Comparison of ENCODE assay signal across 9 cellular contexts in the genomic region with DNA sequence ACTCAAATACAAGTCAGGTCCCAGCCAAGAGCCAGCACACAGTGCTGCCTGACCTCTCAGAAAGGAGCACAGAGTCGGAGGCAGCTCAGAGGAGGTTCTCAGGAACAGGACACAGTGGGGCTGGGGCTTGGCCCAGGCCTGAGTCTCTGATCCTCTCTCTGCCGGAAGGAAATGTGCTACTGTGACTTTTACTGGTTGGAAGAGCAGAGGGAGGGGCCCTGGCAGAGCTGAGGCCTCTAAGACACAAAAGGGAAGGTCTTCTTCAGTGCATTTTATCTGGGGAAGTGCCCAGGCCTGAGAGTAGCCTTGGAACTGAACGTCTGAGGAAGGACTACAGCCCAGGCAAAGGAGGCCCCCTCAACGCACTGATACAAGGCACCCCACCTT. TPM values are rescaled to one million over a fixed set of nuclear protein-coding genes. Genes with fewer than 3 reads are reported as not detected.
A peak's percentile ranks its signal among the peaks of the same experiment; 100 is the strongest.
DNase-seq lines count a peak whose midpoint lies in the region; ATAC-seq and TF ChIP-seq lines count a peak whose summit lies in the region.
"Had no signal": no experiment of that assay in that cellular context is flagged by ENCODE, and none has a peak within 500 bp of the region (broad histone marks: within the 10 kb centered on the region; RNA-seq: fewer than 3 reads in every experiment).

No MANE protein-coding gene starts in this region.

- H3K27me3 Mint-ChIP-seq in T-helper 2 cell treated with Interferon-gamma antibody and Interleukin-4, amounts not matched to agents 5 μg/mL and 100 μg/mL, for 36 hours (ENCODE audit: low read depth) = no peaks in the 10 kb centered on the region
- H3K27me3 Mint-ChIP-seq in effector memory CD8-positive, alpha-beta T cell = no peaks in the 10 kb centered on the region
- H3K27me3 Mint-ChIP-seq in endodermal cell (ENCODE audit: insufficient read depth) = no peaks in the 10 kb centered on the region

- no peak overlapping the region for H3K9ac ChIP-seq in endodermal cell (ENCODE audit: extremely low read depth, low read length, poor library complexity, severe bottlenecking)

- H3K36me3 ChIP-seq in GM06990 (ENCODE audit: control insufficient read depth, insufficient read depth, low read length) (peaks cover 11% of the 10 kb centered on the region), endodermal cell (ENCODE audit: control insufficient read depth, insufficient read depth, low read length) (peaks cover 4% of the 10 kb centered on the region)

- TF ChIP-seq CTCF in GM06990 (IDR thresholded peaks at IDR 0.05; ENCODE audit: insufficient read depth, low read length, poor library complexity, severe bottlenecking) (no peak), endodermal cell (conservative IDR thresholded peaks at IDR 0.05) (no peak)

- H3K4me3 Mint-ChIP-seq in T-helper 2 cell treated with Interferon-gamma antibody and Interleukin-4, amounts not matched to agents 5 μg/mL and 100 μg/mL, for 36 hours = peak overlapping the region; percentile 86
- H3K4me3 Mint-ChIP-seq in effector memory CD8-positive, alpha-beta T cell = peak overlapping the region; percentile 79 to 81
- no peak overlapping the region for H3K4me3 Mint-ChIP-seq in endodermal cell

- DNase-seq in GM06990 (ENCODE audit: extremely low read depth, insufficient read length) (peak; percentile 72), pons (ENCODE audit: low spot score) (peak; percentile 76), NCI-H345 (lab: John Stamatoyannopoulos, UW) (no peak), endodermal cell (no peak)
- DNase-seq in T-helper 2 cell treated with Interferon-gamma antibody and Interleukin-4, amounts not matched to agents 5 μg/mL and 100 μg/mL, for 36 hours (ENCODE audit: low spot score) = peak; percentile 64
- no peak for DNase-seq in effector memory CD8-positive, alpha-beta T cell

- 68 to 79% methylated on average over 2 to 4 of the region's 4 CpGs for WGBS in endodermal cell (ENCODE audit: insufficient coverage in 1 of 2, insufficient read length in 1 of 2), 2 experiments

- H3K4me3 ChIP-seq in GM06990 (replicated peaks; ENCODE audit: low read depth, low read length) = peak overlapping the region; percentile 47
- H3K4me3 ChIP-seq in endodermal cell (ENCODE audit: low read length) = no peak overlapping the region

- no peaks in the 10 kb centered on the region for H3K9me3 Mint-ChIP-seq in T-helper 2 cell treated with Interferon-gamma antibody and Interleukin-4, amounts not matched to agents 5 μg/mL and 100 μg/mL, for 36 hours
- no peaks in the 10 kb centered on the region for H3K9me3 Mint-ChIP-seq in effector memory CD8-positive, alpha-beta T cell
- no peaks in the 10 kb centered on the region for H3K9me3 Mint-ChIP-seq in endodermal cell

- ATAC-seq in HG02610 (IDR thresholded peaks at IDR 0.05; ENCODE audit: unreplicated experiment) = peak; percentile 47
- ATAC-seq in effector memory CD8-positive, alpha-beta T cell (replicated peaks) = peak; percentile 62
- ATAC-seq in GM21515 (IDR thresholded peaks at IDR 0.05; ENCODE audit: unreplicated experiment) = no peak

- H3K9me3 ChIP-seq in endodermal cell (ENCODE audit: control insufficient read depth, low read length) = no peaks in the 10 kb centered on the region

- peaks cover 44% of the 10 kb centered on the region for H3K36me3 Mint-ChIP-seq in T-helper 2 cell treated with Interferon-gamma antibody and Interleukin-4, amounts not matched to agents 5 μg/mL and 100 μg/mL, for 36 hours (ENCODE audit: low read depth)
- peaks cover 18% of the 10 kb centered on the region for H3K36me3 Mint-ChIP-seq in effector memory CD8-positive, alpha-beta T cell (ENCODE audit: insufficient read depth)
- H3K36me3 Mint-ChIP-seq in endodermal cell (ENCODE audit: low read depth) = peaks cover 11% of the 10 kb centered on the region

- H3K27me3 ChIP-seq in GM06990 (replicated peaks; ENCODE audit: control insufficient read depth, insufficient read depth, low read length) (no peaks in the 10 kb centered on the region), endodermal cell (ENCODE audit: control insufficient read depth, insufficient read depth, low read length, poor library complexity, severe bottlenecking) (no peaks in the 10 kb centered on the region)

- H3K27ac ChIP-seq in endodermal cell (ENCODE audit: low read depth, low read length) = no peak overlapping the region

- H3K4me1 Mint-ChIP-seq in T-helper 2 cell treated with Interferon-gamma antibody and Interleukin-4, amounts not matched to agents 5 μg/mL and 100 μg/mL, for 36 hours (ENCODE audit: low read depth) = peaks cover 90% of the 10 kb centered on the region
- H3K4me1 Mint-ChIP-seq in effector memory CD8-positive, alpha-beta T cell (ENCODE audit: low read depth in 2 of 2) = peaks cover 92 to 93% of the 10 kb centered on the region in 2 donors
- peaks cover 2% of the 10 kb centered on the region for H3K4me1 Mint-ChIP-seq in endodermal cell

- peak overlapping the region; percentile 91 for H3K27ac Mint-ChIP-seq in T-helper 2 cell treated with Interferon-gamma antibody and Interleukin-4, amounts not matched to agents 5 μg/mL and 100 μg/mL, for 36 hours
- H3K27ac Mint-ChIP-seq in effector memory CD8-positive, alpha-beta T cell = peak overlapping the region; percentile 94 to 95
- no peak overlapping the region for H3K27ac Mint-ChIP-seq in endodermal cell

- no peaks in the 10 kb centered on the region for H3K4me1 ChIP-seq in endodermal cell (ENCODE audit: control insufficient read depth, insufficient read depth, low read length)

RNA-seq across cellular contexts. Expression of gene CASTOR1, which starts 16.2 kb away (rescaled TPM):
- 10 to 100 TPM; 19.2 to 19.5 TPM for total RNA-seq in endodermal cell
- 8.4 TPM for polyA plus RNA-seq in endodermal cell (2013, experiment 1 of 2)
- 10.1 TPM for polyA plus RNA-seq in endodermal cell (2013, experiment 2 of 2)

RNA-seq across cellular contexts. Expression of gene TBC1D10A, which starts 21.2 kb away (rescaled TPM):
- total RNA-seq in endodermal cell = 10 to 100 TPM; 12.1 to 13.7 TPM
- polyA plus RNA-seq in endodermal cell (2013, experiment 1 of 2) = 7.3 TPM
- 6.9 TPM for polyA plus RNA-seq in endodermal cell (2013, experiment 2 of 2)

RNA-seq across cellular contexts. Expression of gene OSM, which starts 38.9 kb away (rescaled TPM):
- total RNA-seq in endodermal cell = not detected
- polyA plus RNA-seq in endodermal cell (2013, experiment 1 of 2) = not detected
- not detected for polyA plus RNA-seq in endodermal cell (2013, experiment 2 of 2)
- total RNA-seq: HT1080 had no signal

RNA-seq across cellular contexts. Expression of gene SF3A1, which starts 51.2 kb away (rescaled TPM):
- total RNA-seq in endodermal cell = 100 to 1,000 TPM; 191 to 195 TPM
- polyA plus RNA-seq in endodermal cell (2013, experiment 1 of 2) = 147 TPM
- 128 TPM for polyA plus RNA-seq in endodermal cell (2013, experiment 2 of 2)

RNA-seq across cellular contexts. Expression of gene CCDC157, which starts 51.3 kb away (rescaled TPM):
- total RNA-seq in endodermal cell = 1 to 10 TPM; 6.1 to 7.2 TPM
- 6.6 TPM for polyA plus RNA-seq in endodermal cell (2013, experiment 1 of 2)
- polyA plus RNA-seq in endodermal cell (2013, experiment 2 of 2) = 4.5 TPM

Comparison
In these comparisons a context has a peak if more than half of its experiments do, and no peak if none do; other contexts are left out.
1. DNase-seq: peak in GM06990 (single experiment), T-helper 2 cell treated with Interferon-gamma antibody and Interleukin-4, amounts not matched to agents 5 μg/mL and 100 μg/mL, for 36 hours (single experiment) and pons (single experiment); none in effector memory CD8-positive, alpha-beta T cell (0 of 3), NCI-H345 (single experiment) and endodermal cell (single experiment).